In genomic region chr17:82450357-82451106, GRCh38 we compare ENCODE assay signal across 1 cellular context.
TF ChIP-seq lines count a peak whose summit lies in the region.

CYBC1 (minus strand) TSS chr17:82450752; CDS start chr17:82449254, 1,498 bp downstream.

TF ChIP-seq in H1, 55 proteins besides CTCF, POLR2A, EP300 and RAD21:
- TF ChIP-seq CTBP2 (IDR thresholded peaks at IDR 0.05; ENCODE audit: borderline replicate concordance, insufficient read depth, insufficient read length, low read length) (no peak), MAX (IDR thresholded peaks at IDR 0.05) (peak; percentile 28; the same call in 1 of the 2 replicates), BRCA1 (IDR thresholded peaks at IDR 0.05; ENCODE audit: low read depth, low read length) (no peak), SIN3A (conservative IDR thresholded peaks at IDR 0.05 in 1 of 2, IDR thresholded peaks at IDR 0.05 in 1 of 2; ENCODE audit: low read depth in 1 of 2, low read length in 2 of 2) (peak in 1 of 2 experiments; percentile 85; a peak in 1 of 4 replicates), SIX5 (IDR thresholded peaks at IDR 0.05; ENCODE audit: low read depth, low read length) (no peak), KDM1A (IDR thresholded peaks at IDR 0.05; ENCODE audit: borderline replicate concordance, low read length) (no peak), CBX8 (IDR thresholded peaks at IDR 0.05; ENCODE audit: borderline replicate concordance, low read depth, low read length) (no peak), BCL11A (IDR thresholded peaks at IDR 0.05; ENCODE audit: low read depth in 2 of 2, low read length in 2 of 2) (no peak), SUZ12 (IDR thresholded peaks at IDR 0.05; ENCODE audit: low read length) (no peak), CHD7 (IDR thresholded peaks at IDR 0.05; ENCODE audit: insufficient replicate concordance, low read length) (no peak), CHD1 (IDR thresholded peaks at IDR 0.05; ENCODE audit: low read depth, low read length) (no peak), E2F6 (IDR thresholded peaks at IDR 0.05) (no peak), SP2 (IDR thresholded peaks at IDR 0.05; ENCODE audit: low read length) (no peak), NRF1 (IDR thresholded peaks at IDR 0.05; ENCODE audit: low read depth, low read length) (no peak), RNF2 (IDR thresholded peaks at IDR 0.05; ENCODE audit: borderline replicate concordance, low read depth, low read length, missing control alignments, poor library complexity, severe bottlenecking) (no peak), HDAC6 (IDR thresholded peaks at IDR 0.05; ENCODE audit: low read depth, low read length) (no peak), PHF8 (conservative IDR thresholded peaks at IDR 0.05; ENCODE audit: low read depth, low read length) (peak; percentile 84), GABPA (IDR thresholded peaks at IDR 0.05; ENCODE audit: borderline replicate concordance, insufficient read depth, low read length) (no peak; the same call in 1 of the 2 replicates), ASH2L (IDR thresholded peaks at IDR 0.05; ENCODE audit: low read length) (peak; percentile 54), JUN (IDR thresholded peaks at IDR 0.05; ENCODE audit: low read depth, low read length) (no peak), RBBP5 (IDR thresholded peaks at IDR 0.05; ENCODE audit: borderline replicate concordance, low read depth, low read length) (peak; percentile 51; the same call in 1 of the 2 replicates), POU5F1 (IDR thresholded peaks at IDR 0.05; ENCODE audit: low read depth, low read length) (no peak), ZNF274 (IDR thresholded peaks at IDR 0.05; ENCODE audit: borderline replicate concordance, extremely low read depth, low read length) (no peak), TBP (IDR thresholded peaks at IDR 0.05; ENCODE audit: low read depth, low read length) (no peak), KDM4A (IDR thresholded peaks at IDR 0.05; ENCODE audit: low read depth, low read length, severe bottlenecking) (peak; percentile 95), CEBPB (IDR thresholded peaks at IDR 0.05; ENCODE audit: low read depth, low read length) (no peak), BACH1 (IDR thresholded peaks at IDR 0.05; ENCODE audit: low read length) (no peak), POLR2AphosphoS5 (IDR thresholded peaks at IDR 0.05; ENCODE audit: low read depth, low read length) (peak; percentile 50; the same call in 1 of the 2 replicates), EGR1 (IDR thresholded peaks at IDR 0.05; ENCODE audit: borderline replicate concordance, low read depth, low read length) (peak; percentile 88), RXRA (IDR thresholded peaks at IDR 0.05; ENCODE audit: insufficient read depth, low read depth, low read length) (no peak), GTF2F1 (IDR thresholded peaks at IDR 0.05; ENCODE audit: borderline replicate concordance, low read depth, low read length) (peak; percentile 66; the same call in 1 of the 2 replicates), SRF (IDR thresholded peaks at IDR 0.05; ENCODE audit: low read depth, low read length) (no peak), CBX5 (IDR thresholded peaks at IDR 0.05; ENCODE audit: low read depth, low read length) (no peak), HDAC2 (IDR thresholded peaks at IDR 0.05; ENCODE audit: borderline replicate concordance in 1 of 2, low read depth in 2 of 2, low read length in 2 of 2) (peak in 1 of 2 experiments; percentile 86; a peak in 1 of 4 replicates), YY1 (IDR thresholded peaks at IDR 0.05; ENCODE audit: low read depth, low read length) (no peak), NANOG (IDR thresholded peaks at IDR 0.05; ENCODE audit: insufficient read depth, low read depth, low read length, poor library complexity, severe bottlenecking) (no peak), JUND (IDR thresholded peaks at IDR 0.05; ENCODE audit: low read length) (no peak), MAFK (IDR thresholded peaks at IDR 0.05; ENCODE audit: low read depth, low read length) (no peak), KDM5A (IDR thresholded peaks at IDR 0.05; ENCODE audit: low read length) (no peak), SP1 (IDR thresholded peaks at IDR 0.05; ENCODE audit: low read depth, low read length) (no peak), EZH2 (IDR thresholded peaks at IDR 0.05; ENCODE audit: low read depth, low read length, severe bottlenecking) (no peak), TEAD4 (IDR thresholded peaks at IDR 0.05; ENCODE audit: low read depth, low read length) (no peak), FOSL1 (IDR thresholded peaks at IDR 0.05; ENCODE audit: insufficient read depth, low read depth, low read length) (no peak), CREB1 (IDR thresholded peaks at IDR 0.05) (no peak), CHD2 (IDR thresholded peaks at IDR 0.05; ENCODE audit: low read length) (no peak), RFX5 (IDR thresholded peaks at IDR 0.05; ENCODE audit: borderline replicate concordance, low read depth, low read length) (no peak)
TF ChIP-seq in H1: peak in this region for 10.
